ENCODE assay signal across 12 cellular contexts in genomic region chr17:57665128-57665527, GRCh38.
DNase-seq lines count a peak whose midpoint lies in the region; TF ChIP-seq lines count a peak whose summit lies in the region.
"Had no signal": no experiment of that assay in that cellular context is flagged by ENCODE, and none has a peak within 500 bp of the region (broad histone marks: within the 10 kb centered on the region; RNA-seq: fewer than 3 reads in every experiment).

No MANE protein-coding gene starts in this region.

- no peaks in the 10 kb centered on the region for H3K36me3 ChIP-seq in esophagus muscularis mucosa
- no peaks in the 10 kb centered on the region for H3K36me3 ChIP-seq in stomach
- H3K36me3 ChIP-seq in MG63, result no peaks in the 10 kb centered on the region

- peak; percentile 49 for DNase-seq in NCI-H82 (lab: John Stamatoyannopoulos, UW)
- no peak for DNase-seq in NCI-H82 treated with DMSO at 0.1 percent for 48 hours (lab: John Stamatoyannopoulos, UW; ENCODE audit: unreplicated experiment)
- DNase-seq in NCI-H524 treated with DMSO at 0.1 percent for 48 hours (lab: John Stamatoyannopoulos, UW), result peak; percentile 38
- no peak for DNase-seq in esophagus muscularis mucosa (ENCODE audit: extremely low spot score)
- no peak for DNase-seq in stomach
- DNase-seq in kidney tubule cell (ENCODE audit: low spot score), result no peak
- no peak for DNase-seq in MG63
- no peak for DNase-seq in cortex of kidney (lab: John Stamatoyannopoulos, UW)
- DNase-seq: activated CD8-positive, alpha-beta memory T cell treated with anti-CD3 and anti-CD28 coated beads, Interleukin-2, amount 50 U/mL, for 4 hours; NCI-H446 treated with DMSO at 0.1 percent for 48 hours; T-helper 2 cell had no signal

- no peaks in the 10 kb centered on the region for H3K27me3 ChIP-seq in esophagus muscularis mucosa
- H3K27me3 ChIP-seq in stomach, result no peaks in the 10 kb centered on the region
- no peaks in the 10 kb centered on the region for H3K27me3 ChIP-seq in MG63

- TF ChIP-seq CTCF in esophagus muscularis mucosa (IDR thresholded peaks at IDR 0.05), result no peak
- no peak for TF ChIP-seq CTCF in stomach (IDR thresholded peaks at IDR 0.05)

- H3K9me3 ChIP-seq in esophagus muscularis mucosa (no peaks in the 10 kb centered on the region), stomach (no peaks in the 10 kb centered on the region), MG63 (no peaks in the 10 kb centered on the region)
- H3K9me3 ChIP-seq: A549 had no signal

- H3K4me3 ChIP-seq in esophagus muscularis mucosa (no peak overlapping the region), stomach (no peak overlapping the region), MG63 (no peak overlapping the region)
- H3K4me3 ChIP-seq: A549 had no signal

- 90% methylated on average over 5 of the region's 5 CpGs for WGBS in esophagus muscularis mucosa
- 41 to 57% (median 46%) methylated on average over 5 of the region's 5 CpGs for WGBS in stomach, 5 donors

- no peak for TF ChIP-seq POLR2A in esophagus muscularis mucosa (IDR thresholded peaks at IDR 0.05; ENCODE audit: low read depth)
- no peak for TF ChIP-seq POLR2A in stomach (IDR thresholded peaks at IDR 0.05)

- peak overlapping the region in 3 of 4 donors; percentile 69 to 90 (median 89) for H3K27ac ChIP-seq in esophagus muscularis mucosa (replicated peaks in 1 of 4)
- peak overlapping the region in 4 of 5 donors; percentile 16 to 88 (median 58) for H3K27ac ChIP-seq in stomach
- H3K27ac ChIP-seq: A549 had no signal

- intact Hi-C loops in esophagus muscularis mucosa (cut with DNase I), result loop anchor here (5.0 to 10.0 kb wide), 2 partner anchors 340 to 423 kb away; partner anchors contain the start of gene SRSF1
- intact Hi-C loops in stomach (cut with DNase I; ENCODE audit: low total_unique reads), result loop anchor here (5.0 kb wide), 1 partner anchor 63 kb away; no protein-coding TSS in a partner anchor

- H3K4me1 ChIP-seq in esophagus muscularis mucosa (peaks cover 31 to 64% (median 57%) of the 10 kb centered on the region in 4 donors), stomach (peaks cover 7 to 43% (median 24%) of the 10 kb centered on the region in 4 donors)

- TF ChIP-seq EP300 in esophagus muscularis mucosa (IDR thresholded peaks at IDR 0.05) (no peak), stomach (IDR thresholded peaks at IDR 0.05) (no peak)

Comparison
In these comparisons a context has a peak if more than half of its experiments do, and no peak if none do; other contexts are left out.
1. DNase-seq: peak in NCI-H82 (single experiment) and NCI-H524 treated with DMSO at 0.1 percent for 48 hours (single experiment); none in NCI-H82 treated with DMSO at 0.1 percent for 48 hours (single experiment), esophagus muscularis mucosa (single experiment), stomach (single experiment), kidney tubule cell (single experiment), MG63 (single experiment) and cortex of kidney (single experiment).